Comparison of ENCODE assay signal across 16 cellular contexts in genomic region chr7:47531584-47532492, GRCh38. TPM values are rescaled to one million over a fixed set of nuclear protein-coding genes. Genes with fewer than 3 reads are reported as not detected.
DNase-seq lines count a peak whose midpoint lies in the region; ATAC-seq lines count a peak whose summit lies in the region.
"Had no signal": no experiment of that assay in that cellular context is flagged by ENCODE, and none has a peak within 500 bp of the region (broad histone marks: within the 10 kb centered on the region; RNA-seq: fewer than 3 reads in every experiment).

No MANE protein-coding gene starts in this region.

- no peaks in the 10 kb centered on the region for H3K9me3 Mint-ChIP-seq in dendritic cell treated with granulocyte-macrophage colony-stimulating factor and Interleukin-4, amounts not matched to agents 40 ng/mL and 50 ng/mL, for 4 days
- H3K9me3 Mint-ChIP-seq: CD4-positive, CD25-positive, alpha-beta regulatory T cell had no signal

- H3K14ac ChIP-seq in neuronal stem cell (ENCODE audit: low read length), result no peak overlapping the region

- H2BK12ac ChIP-seq in neuronal stem cell (ENCODE audit: low read length), result peak overlapping the region; percentile 48

- H3K9ac ChIP-seq in neuronal stem cell (ENCODE audit: low read depth, low read length, poor library complexity), result no peak overlapping the region
- H3K9ac ChIP-seq: SK-N-SH had no signal

- peak overlapping the region; percentile 33 for H3K27ac Mint-ChIP-seq in dendritic cell treated with granulocyte-macrophage colony-stimulating factor and Interleukin-4, amounts not matched to agents 40 ng/mL and 50 ng/mL, for 4 days
- H3K27ac Mint-ChIP-seq: B cell; CD4-positive, CD25-positive, alpha-beta regulatory T cell; IgD-negative memory B cell had no signal

- DNase-seq in COLO668 (lab: John Stamatoyannopoulos, UW; ENCODE audit: unreplicated experiment) (peak; percentile 72), NCI-H510A (lab: John Stamatoyannopoulos, UW) (peak; percentile 71), neuronal stem cell (ENCODE audit: low spot score) (no peak), OCI-M2 (lab: John Stamatoyannopoulos, UW; ENCODE audit: unreplicated experiment) (no peak)
- no peak for DNase-seq in activated T-cell treated with anti-CD3 and anti-CD28 coated beads, Interleukin-2, amount 50 U/mL, for 1 hour
- DNase-seq: CD4-positive, CD25-positive, alpha-beta regulatory T cell; HCEC 1CT; NCI-H1105 treated with DMSO at 0.1 percent for 48 hours; NCI-H187 treated with DMSO at 0.1 percent for 48 hours; NCI-H748 treated with DMSO at 0.1 percent for 48 hours; PC-3; SK-N-SH had no signal

- no peak overlapping the region for H3K4me3 ChIP-seq in neuronal stem cell (ENCODE audit: low read length in 2 of 2)

- H2AFZ ChIP-seq in neuronal stem cell (ENCODE audit: low read length), result no peak overlapping the region

- no peak overlapping the region for H3K4ac ChIP-seq in neuronal stem cell (ENCODE audit: low read length)

- no peak overlapping the region for H2BK120ac ChIP-seq in neuronal stem cell (ENCODE audit: low read depth, low read length)

- H2BK15ac ChIP-seq in neuronal stem cell (ENCODE audit: low read length), result no peak overlapping the region

- peaks cover 11% of the 10 kb centered on the region for H3K79me1 ChIP-seq in neuronal stem cell (ENCODE audit: low read depth, low read length)

- H3K4me1 ChIP-seq in neuronal stem cell (ENCODE audit: control insufficient read depth in 2 of 2, insufficient read depth in 1 of 2, low read depth in 1 of 2, low read length in 2 of 2), result peaks cover 3 to 15% of the 10 kb centered on the region in 2 donors

- peak overlapping the region; percentile 83 for H2AK5ac ChIP-seq in neuronal stem cell (ENCODE audit: low read depth, low read length)

- no peak overlapping the region for H2BK5ac ChIP-seq in neuronal stem cell (ENCODE audit: low read length)

- WGBS in neuronal stem cell (ENCODE audit: extremely low coverage in 2 of 2, insufficient read length in 2 of 2, insufficient replicate concordance in 1 of 2), 2 donors, result no CpG with 5 or more reads among the region's 17 CpGs

- intact Hi-C loops in dendritic cell treated with granulocyte-macrophage colony-stimulating factor and Interleukin-4, amounts not matched to agents 40 ng/mL and 50 ng/mL, for 4 days (cut with micrococcal nuclease), result no loop called here

- peaks cover 19% of the 10 kb centered on the region for H3K4me1 Mint-ChIP-seq in dendritic cell treated with granulocyte-macrophage colony-stimulating factor and Interleukin-4, amounts not matched to agents 40 ng/mL and 50 ng/mL, for 4 days (ENCODE audit: low read depth)
- H3K4me1 Mint-ChIP-seq: CD4-positive, CD25-positive, alpha-beta regulatory T cell had no signal

- no peak overlapping the region for H3K4me3 Mint-ChIP-seq in dendritic cell treated with granulocyte-macrophage colony-stimulating factor and Interleukin-4, amounts not matched to agents 40 ng/mL and 50 ng/mL, for 4 days
- H3K4me3 Mint-ChIP-seq: B cell; CD4-positive, CD25-positive, alpha-beta regulatory T cell; IgD-negative memory B cell had no signal

- H3K18ac ChIP-seq in neuronal stem cell (ENCODE audit: low read length), result peak overlapping the region; percentile 78

- H3K9me3 ChIP-seq in neuronal stem cell (replicated peaks in 1 of 2; ENCODE audit: control insufficient read depth in 2 of 2, insufficient read depth in 1 of 2, low read depth in 1 of 2, low read length in 2 of 2), result peaks cover 4 to 5% of the 10 kb centered on the region in 2 donors

- H3K27ac ChIP-seq in neuronal stem cell (replicated peaks; ENCODE audit: low read length), result no peak overlapping the region

- no peak overlapping the region for H4K91ac ChIP-seq in neuronal stem cell (ENCODE audit: low read depth, low read length, poor library complexity)

- H3K36me3 Mint-ChIP-seq in dendritic cell treated with granulocyte-macrophage colony-stimulating factor and Interleukin-4, amounts not matched to agents 40 ng/mL and 50 ng/mL, for 4 days (ENCODE audit: low read depth), result peaks cover 30% of the 10 kb centered on the region
- H3K36me3 Mint-ChIP-seq: CD4-positive, CD25-positive, alpha-beta regulatory T cell had no signal

- H3K4me2 ChIP-seq in neuronal stem cell (ENCODE audit: insufficient read depth, low read length, poor library complexity, severe bottlenecking), result no peak overlapping the region
- H3K4me2 ChIP-seq: SK-N-SH had no signal

- ATAC-seq in GM21529 (IDR thresholded peaks at IDR 0.05; ENCODE audit: unreplicated experiment), result no peak
- ATAC-seq: PC-3 had no signal

- no peak overlapping the region for H3K23ac ChIP-seq in neuronal stem cell (ENCODE audit: low read depth, low read length, poor library complexity)

- no peak overlapping the region for H4K8ac ChIP-seq in neuronal stem cell (ENCODE audit: low read depth, low read length)

- H3K27me3 ChIP-seq in neuronal stem cell (ENCODE audit: control insufficient read depth in 3 of 3, insufficient read depth in 3 of 3, low read depth in 1 of 3, low read length in 3 of 3), result peaks cover 0 to 3% (median 0%) of the 10 kb centered on the region in 3 experiments

- H3K36me3 ChIP-seq in neuronal stem cell (replicated peaks in 1 of 2; ENCODE audit: control insufficient read depth in 2 of 2, insufficient read depth in 2 of 2, low read length in 2 of 2), result peaks cover 0 to 11% of the 10 kb centered on the region in 2 donors

- H3K27me3 Mint-ChIP-seq in dendritic cell treated with granulocyte-macrophage colony-stimulating factor and Interleukin-4, amounts not matched to agents 40 ng/mL and 50 ng/mL, for 4 days, result peaks cover 2% of the 10 kb centered on the region
- H3K27me3 Mint-ChIP-seq: B cell; CD4-positive, CD25-positive, alpha-beta regulatory T cell; IgD-negative memory B cell had no signal

RNA-seq across cellular contexts. Expression of gene TNS3, which starts 50.1 kb away (rescaled TPM):
- 19.8 TPM for polyA plus RNA-seq in neuronal stem cell (2013, experiment 1 of 2)
- 19.8 TPM for polyA plus RNA-seq in neuronal stem cell (2013, experiment 2 of 2)
- polyA plus RNA-seq: CD4-positive, CD25-positive, alpha-beta regulatory T cell had no signal

Comparison
In these comparisons a context has a peak if more than half of its experiments do, and no peak if none do; other contexts are left out.
1. DNase-seq: peak in COLO668 (single experiment) and NCI-H510A (single experiment); none in neuronal stem cell (single experiment), activated T-cell treated with anti-CD3 and anti-CD28 coated beads, Interleukin-2, amount 50 U/mL, for 1 hour (single experiment) and OCI-M2 (single experiment).